23 cellular contexts compared by ENCODE assay signal in the genomic region with DNA sequence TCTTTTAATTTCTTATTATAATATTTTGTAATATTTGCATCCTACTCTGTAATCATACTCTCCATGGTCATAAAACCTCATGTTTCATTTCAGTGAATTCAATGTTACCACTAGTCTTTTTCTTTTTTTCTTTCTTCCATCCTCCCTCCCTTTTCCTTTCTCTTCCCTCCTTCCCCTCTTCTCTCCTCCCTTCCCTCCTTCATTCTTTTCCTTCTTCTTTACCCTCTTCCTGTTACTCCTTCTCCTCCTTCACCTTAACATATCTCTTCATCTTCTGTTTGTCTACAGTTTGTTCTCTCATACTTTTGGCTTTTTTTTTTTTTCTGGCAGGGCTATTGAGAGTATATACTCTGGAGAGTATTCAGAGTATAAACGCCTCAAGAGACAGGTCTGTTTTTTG.
DNase-seq lines count a peak whose midpoint lies in the region; ATAC-seq and TF ChIP-seq lines count a peak whose summit lies in the region.
"Had no signal": no experiment of that assay in that cellular context is flagged by ENCODE, and none has a peak within 500 bp of the region (broad histone marks: within the 10 kb centered on the region; RNA-seq: fewer than 3 reads in every experiment).

No MANE protein-coding gene starts in this region.

- H3K9me3 Mint-ChIP-seq in activated T-helper 17 cell treated with anti-CD3 and anti-CD28 coated beads, Interleukin-2, amount 50 U/mL, for 72 hours, result peaks cover 5% of the 10 kb centered on the region
- H3K9me3 Mint-ChIP-seq: CD4-positive, alpha-beta T cell; HFFc6 had no signal

- H3K9ac ChIP-seq in Loucy (ENCODE audit: low read depth, low read length, poor library complexity, severe bottlenecking), result no peak overlapping the region
- no peak overlapping the region for H3K9ac ChIP-seq in PC-3 (ENCODE audit: low read length)
- H3K9ac ChIP-seq in parathyroid adenoma, result no peak overlapping the region
- H3K9ac ChIP-seq: BLaER1 treated with 17β-estradiol and CSF1 and Interleukin-3, amounts not matched to agents 10 nM and 100 nM had no signal

- H3K27ac ChIP-seq in PC-3 (ENCODE audit: low read length), result no peak overlapping the region
- H3K27ac ChIP-seq in parathyroid adenoma, result no peak overlapping the region
- H3K27ac ChIP-seq: A549; BLaER1 treated with 17β-estradiol and CSF1 and Interleukin-3, amounts not matched to agents 10 nM and 100 nM had no signal

- no peaks in the 10 kb centered on the region for H3K36me3 ChIP-seq in Loucy (ENCODE audit: insufficient read depth, low read length)
- H3K36me3 ChIP-seq in PC-3 (ENCODE audit: low read depth, low read length), result no peaks in the 10 kb centered on the region
- H3K36me3 ChIP-seq in parathyroid adenoma (ENCODE audit: control insufficient read depth, insufficient read depth, low read length), result no peaks in the 10 kb centered on the region
- H3K36me3 ChIP-seq: BE2C; BLaER1 treated with 17β-estradiol and CSF1 and Interleukin-3, amounts not matched to agents 10 nM and 100 nM; HAP-1 had no signal

- peaks cover under 1% of the 10 kb centered on the region; the same call in 1 of the 2 replicates for H3K9me3 ChIP-seq in Loucy (ENCODE audit: insufficient read depth, low read depth, low read length)
- no peaks in the 10 kb centered on the region for H3K9me3 ChIP-seq in PC-3 (ENCODE audit: low read length)
- no peaks in the 10 kb centered on the region for H3K9me3 ChIP-seq in parathyroid adenoma (ENCODE audit: control insufficient read depth, low read length)
- H3K9me3 ChIP-seq: A549; BE2C; BLaER1 treated with 17β-estradiol and CSF1 and Interleukin-3, amounts not matched to agents 10 nM and 100 nM; HAP-1 had no signal

- H3K27me3 ChIP-seq in Loucy (ENCODE audit: insufficient read depth, low read length, poor library complexity, severe bottlenecking) (no peaks in the 10 kb centered on the region), PC-3 (ENCODE audit: low read length) (no peaks in the 10 kb centered on the region), parathyroid adenoma (ENCODE audit: control insufficient read depth, insufficient read depth, low read length) (no peaks in the 10 kb centered on the region)
- H3K27me3 ChIP-seq: BE2C; BLaER1 treated with 17β-estradiol and CSF1 and Interleukin-3, amounts not matched to agents 10 nM and 100 nM had no signal

- H3K4me1 Mint-ChIP-seq in activated T-helper 17 cell treated with anti-CD3 and anti-CD28 coated beads, Interleukin-2, amount 50 U/mL, for 72 hours, result peaks cover 4% of the 10 kb centered on the region

- no peaks in the 10 kb centered on the region for H3K36me3 Mint-ChIP-seq in activated T-helper 17 cell treated with anti-CD3 and anti-CD28 coated beads, Interleukin-2, amount 50 U/mL, for 72 hours (ENCODE audit: low read depth)
- H3K36me3 Mint-ChIP-seq: CD14-positive monocyte had no signal

- no TSS peak for BruUV-seq in PC-3 (replicated peaks; lab: Mats Ljungman, UMichigan)

- intact Hi-C loops in PC-3 (cut with micrococcal nuclease), result loop anchor here (10.0 kb wide), 1 partner anchor 495 kb away; a partner anchor contains a TSS

- DNase-seq in PC-3, result no peak
- no peak for DNase-seq in GM19238 (ENCODE audit: insufficient read length, low spot score)
- DNase-seq in HuH-7.5 (ENCODE audit: low spot score), result no peak
- DNase-seq: 8988T; ACHN; AML-193; BE2C; Calu3; CD4-positive, alpha-beta T cell; COR-L47; DMS53; DMS79 treated with DMSO at 0.1 percent for 48 hours; GF-D8; GOT3; HFFc6 had no signal

- H3K4me1 ChIP-seq in Loucy (ENCODE audit: insufficient read depth, low read length, poor library complexity, severe bottlenecking) (no peaks in the 10 kb centered on the region), PC-3 (ENCODE audit: insufficient read depth, low read length) (no peaks in the 10 kb centered on the region), parathyroid adenoma (peaks cover 7% of the 10 kb centered on the region)
- H3K4me1 ChIP-seq: A549, BE2C, HAP-1 had no signal

- no peaks in the 10 kb centered on the region for H3F3A ChIP-seq in Loucy (ENCODE audit: low read depth)
- H3F3A ChIP-seq in PC-3 (ENCODE audit: low read length, unreplicated experiment), result no peaks in the 10 kb centered on the region

- H3K4me3 ChIP-seq in Loucy (ENCODE audit: low read length, poor library complexity, severe bottlenecking) (no peak overlapping the region), PC-3 (ENCODE audit: low read length) (no peak overlapping the region), parathyroid adenoma (ENCODE audit: low read depth, low read length) (no peak overlapping the region)
- H3K4me3 ChIP-seq: A549; BLaER1 treated with 17β-estradiol and CSF1 and Interleukin-3, amounts not matched to agents 10 nM and 100 nM; HAP-1 had no signal

- H3K27ac Mint-ChIP-seq in activated T-helper 17 cell treated with anti-CD3 and anti-CD28 coated beads, Interleukin-2, amount 50 U/mL, for 72 hours, result peak overlapping the region; percentile 11
- H3K27ac Mint-ChIP-seq: CD4-positive, alpha-beta T cell; HFFc6 had no signal

- H3K79me2 ChIP-seq in Loucy (ENCODE audit: insufficient read depth, low read length), result no peaks in the 10 kb centered on the region
- no peaks in the 10 kb centered on the region for H3K79me2 ChIP-seq in PC-3 (ENCODE audit: low read length)
- H3K79me2 ChIP-seq in parathyroid adenoma, result no peaks in the 10 kb centered on the region

- TF ChIP-seq CTCF in Loucy (conservative IDR thresholded peaks at IDR 0.05; ENCODE audit: low read length) (no peak), PC-3 (conservative IDR thresholded peaks at IDR 0.05; ENCODE audit: low read depth, low read length) (no peak), parathyroid adenoma (IDR thresholded peaks at IDR 0.05) (no peak)

- H2AFZ ChIP-seq in Loucy (ENCODE audit: low read length) (peak overlapping the region; percentile 77), PC-3 (ENCODE audit: low read length) (peak overlapping the region; percentile 32; the same call in 1 of the 2 replicates), parathyroid adenoma (peak overlapping the region; percentile 8)

- no peak overlapping the region for H3K4me3 Mint-ChIP-seq in activated T-helper 17 cell treated with anti-CD3 and anti-CD28 coated beads, Interleukin-2, amount 50 U/mL, for 72 hours
- H3K4me3 Mint-ChIP-seq: CD14-positive monocyte; CD4-positive, alpha-beta T cell; HFFc6 had no signal

- POLR2A ChIA-PET in PC-3 (lab: Charles Lee; ENCODE audit: unreplicated experiment), result no interaction called here

- H3K27me3 Mint-ChIP-seq in activated T-helper 17 cell treated with anti-CD3 and anti-CD28 coated beads, Interleukin-2, amount 50 U/mL, for 72 hours, result no peaks in the 10 kb centered on the region
- H3K27me3 Mint-ChIP-seq: CD4-positive, alpha-beta T cell had no signal

- H4K20me1 ChIP-seq in Loucy (ENCODE audit: insufficient read depth, low read length, poor library complexity, severe bottlenecking) (no peaks in the 10 kb centered on the region), PC-3 (ENCODE audit: low read length) (no peaks in the 10 kb centered on the region)
- H4K20me1 ChIP-seq: BLaER1 treated with 17β-estradiol and CSF1 and Interleukin-3, amounts not matched to agents 10 nM and 100 nM had no signal

- H3K4me2 ChIP-seq in Loucy (ENCODE audit: low read depth, low read length, poor library complexity, severe bottlenecking) (no peak overlapping the region), PC-3 (ENCODE audit: low read length) (no peak overlapping the region), parathyroid adenoma (ENCODE audit: low read length) (no peak overlapping the region)
- H3K4me2 ChIP-seq: A549; BLaER1 treated with 17β-estradiol and CSF1 and Interleukin-3, amounts not matched to agents 10 nM and 100 nM had no signal

- H3K9me2 ChIP-seq in Loucy (replicated peaks; ENCODE audit: low read depth, low read length) (no peaks in the 10 kb centered on the region), PC-3 (replicated peaks; ENCODE audit: low read length) (no peaks in the 10 kb centered on the region)

- ATAC-seq in PC-3, result no peak
- no peak for ATAC-seq in activated T-helper 17 cell treated with anti-CD3 and anti-CD28 coated beads, Interleukin-2, amount 50 U/mL, for 72 hours (replicated peaks)
- no peak for ATAC-seq in HG03135 (IDR thresholded peaks at IDR 0.05; ENCODE audit: unreplicated experiment)
- ATAC-seq: A549 had no signal

- CTCF ChIA-PET in PC-3 (lab: Charles Lee), result no interaction called here

Comparison
In these comparisons a context has a peak if more than half of its experiments do, and no peak if none do; other contexts are left out.
1. H2AFZ ChIP-seq: peak in every context shown above with its lines; median percentile 77 in Loucy; 32 in PC-3; 8 in parathyroid adenoma.